Comparison of ENCODE assay signal across 15 cellular contexts in genomic region chr2:55153564-55154315, GRCh38.
A peak's percentile ranks its signal among the peaks of the same experiment; 100 is the strongest.
DNase-seq lines count a peak whose midpoint lies in the region; ATAC-seq and TF ChIP-seq lines count a peak whose summit lies in the region.
"Had no signal": no experiment of that assay in that cellular context is flagged by ENCODE, and none has a peak within 500 bp of the region (broad histone marks: within the 10 kb centered on the region; RNA-seq: fewer than 3 reads in every experiment).

No MANE protein-coding gene starts in this region.

- no peak overlapping the region for H3K4me3 ChIP-seq in BLaER1
- no peak overlapping the region for H3K4me3 ChIP-seq in mucosa of descending colon

- ATAC-seq in HG03175 (IDR thresholded peaks at IDR 0.05; ENCODE audit: unreplicated experiment) (peak; percentile 48), mucosa of descending colon (peak; percentile 60)
- ATAC-seq in activated CD4-positive, CD25-positive, alpha-beta regulatory T cell treated with anti-CD3 and anti-CD28 coated beads, Interleukin-2, amount 50 U/mL, for 24 hours: no peak
- ATAC-seq: activated T-cell treated with anti-CD3 and anti-CD28 coated beads, Interleukin-2, amount 50 U/mL, for 72 hours; T-helper 17 cell had no signal

- no peak for TF ChIP-seq CTCF in mucosa of descending colon (IDR thresholded peaks at IDR 0.05)
- TF ChIP-seq CTCF in GM13976 (IDR thresholded peaks at IDR 0.05; ENCODE audit: borderline replicate concordance, control extremely low read depth, extremely low read depth, insufficient read depth, missing control alignments): no peak

- no peaks in the 10 kb centered on the region for H4K20me1 ChIP-seq in BLaER1

- peak overlapping the region; percentile 60; the same call in 1 of the 2 replicates for H3K4me2 ChIP-seq in BLaER1

- no peaks in the 10 kb centered on the region for H3K9me3 ChIP-seq in BLaER1
- no peaks in the 10 kb centered on the region for H3K9me3 ChIP-seq in mucosa of descending colon

- no peak overlapping the region for H3K9ac ChIP-seq in BLaER1

- intact Hi-C loops in mucosa of descending colon (cut with DNase I, micrococcal nuclease): no loop called here

- H3K36me3 ChIP-seq in BLaER1 (no peaks in the 10 kb centered on the region), mucosa of descending colon (ENCODE audit: low read depth) (no peaks in the 10 kb centered on the region)

- no peaks in the 10 kb centered on the region for H3K27me3 ChIP-seq in BLaER1

- in situ Hi-C loops in GM13976 (cut with MboI; ENCODE audit: low sequenced_read_pairs, unreplicated experiment): loop anchor here (25.0 kb wide), 1 partner anchor 241 kb away; no protein-coding TSS in a partner anchor

- H3K27ac ChIP-seq in BLaER1: no peak overlapping the region

- H3K4me1 ChIP-seq in BLaER1 (peaks cover 39% of the 10 kb centered on the region), mucosa of descending colon (ENCODE audit: low read depth) (peaks cover 38% of the 10 kb centered on the region)

- DNase-seq in amniotic epithelial cell (ENCODE audit: low read depth): peak; percentile 75
- DNase-seq in mucosa of descending colon: no peak
- DNase-seq in GM13976 (ENCODE audit: low spot score): no peak
- no peak for DNase-seq in AG20443 (ENCODE audit: low spot score)
- no peak for DNase-seq in activated naive CD4-positive, alpha-beta T cell treated with anti-CD3 and anti-CD28 coated beads, Interleukin-2, amount 50 U/mL, for 16 hours
- DNase-seq: activated T-cell treated with anti-CD3 and anti-CD28 coated beads, Interleukin-2, amount 50 U/mL, for 72 hours; H7; hypothalamus; naive B cell; NCI-H226; stimulated activated CD4-positive, alpha-beta T cell treated with anti-CD3 and anti-CD28 coated beads, Interleukin-4, amount 100 ng/mL, for 1 hour; T-helper 17 cell had no signal

Comparison
In these comparisons a context has a peak if more than half of its experiments do, and no peak if none do; other contexts are left out.
1. ATAC-seq: peak in HG03175 (single experiment) and mucosa of descending colon (single experiment); none in activated CD4-positive, CD25-positive, alpha-beta regulatory T cell treated with anti-CD3 and anti-CD28 coated beads, Interleukin-2, amount 50 U/mL, for 24 hours (0 of 2).